ENCODE assay signal across 36 cellular contexts in genomic region chr11:12639388-12639787, GRCh38.
"Had no signal": no experiment of that assay in that cellular context is flagged by ENCODE, and none has a peak within 500 bp of the region (broad histone marks: within the 10 kb centered on the region; RNA-seq: fewer than 3 reads in every experiment).

No MANE protein-coding gene starts in this region.

- H3K36me3 Mint-ChIP-seq: activated CD4-positive, alpha-beta memory T cell treated with anti-CD3 and anti-CD28 coated beads for 36 hours; activated naive CD4-positive, alpha-beta T cell treated with anti-CD3 and anti-CD28 coated beads, Interleukin-2, amount 50 U/mL, for 72 hours; activated naive CD8-positive, alpha-beta T cell treated with anti-CD3 and anti-CD28 coated beads for 36 hours; brain had no signal

- H3K36me3 ChIP-seq: adrenal gland, cardiac muscle cell had no signal

- DNase-seq: activated B cell treated with CpG ODN at 0.5 μM for 24 hours; activated CD4-positive, alpha-beta memory T cell treated with anti-CD3 and anti-CD28 coated beads for 36 hours; activated CD4-positive, alpha-beta T cell treated with anti-CD3 and anti-CD28 coated beads for 4 hours; activated CD4-positive, alpha-beta T cell treated with anti-CD3 and anti-CD28 coated beads, Interleukin-2, amount 50 U/mL, for 1 hour; activated CD4-positive, alpha-beta T cell treated with anti-CD3 and anti-CD28 coated beads, Interleukin-2, amount 50 U/mL, for 4 hours; activated CD4-positive, CD25-positive, alpha-beta regulatory T cell treated with anti-CD3 and anti-CD28 coated beads, Interleukin-2, amount 50 U/mL, for 72 hours; activated CD8-positive, alpha-beta memory T cell treated with anti-CD3 and anti-CD28 coated beads, Interleukin-2, amount 50 U/mL, for 4 hours; activated CD8-positive, alpha-beta T cell treated with anti-CD3 and anti-CD28 coated beads for 36 hours; activated effector memory CD4-positive, alpha-beta T cell treated with anti-CD3 and anti-CD28 coated beads, Interleukin-2, amount 50 U/mL, for 16 hours; activated gamma-delta T cell treated with Interleukin-2 at 50 U/mL for 16 hours; activated naive CD4-positive, alpha-beta T cell; activated naive CD4-positive, alpha-beta T cell treated with anti-CD3 and anti-CD28 coated beads for 36 hours; activated naive CD4-positive, alpha-beta T cell treated with anti-CD3 and anti-CD28 coated beads, Interleukin-2, amount 50 U/mL, for 16 hours; activated naive CD8-positive, alpha-beta T cell treated with anti-CD3 and anti-CD28 coated beads for 36 hours; activated T-cell treated with anti-CD3 and anti-CD28 coated beads for 4 hours; activated T-cell treated with anti-CD3 and anti-CD28 coated beads, Interleukin-2, amount 50 U/mL, for 1 hour; activated T-cell treated with anti-CD3 and anti-CD28 coated beads, Interleukin-2, amount 50 U/mL, for 4 hours; activated T-cell treated with anti-CD3 and anti-CD28 coated beads, Interleukin-2, amount 50 U/mL, for 72 hours; adrenal gland; amniotic stem cell; aorta; central memory CD4-positive, alpha-beta T cell; T-helper 1 cell; T-helper 2 cell; T-helper 9 cell had no signal

- H3K9me3 Mint-ChIP-seq: activated B cell treated with CpG ODN at 0.5 μM for 24 hours; activated CD4-positive, alpha-beta memory T cell treated with anti-CD3 and anti-CD28 coated beads for 36 hours; activated CD4-positive, alpha-beta T cell treated with anti-CD3 and anti-CD28 coated beads, Interleukin-2, amount 10 ng/mL, durations not matched to agents 24 days and 14 days; activated CD8-positive, alpha-beta T cell treated with anti-CD3 and anti-CD28 coated beads for 36 hours; activated naive CD4-positive, alpha-beta T cell treated with anti-CD3 and anti-CD28 coated beads for 36 hours; activated naive CD4-positive, alpha-beta T cell treated with anti-CD3 and anti-CD28 coated beads, Interleukin-2, amount 50 U/mL, for 72 hours; activated naive CD8-positive, alpha-beta T cell treated with anti-CD3 and anti-CD28 coated beads for 36 hours; activated T-cell treated with anti-CD3 and anti-CD28 coated beads, Interleukin-2, amount 50 U/mL, for 4 hours; activated T-cell treated with anti-CD3 and anti-CD28 coated beads, Interleukin-2, amount 50 U/mL, for 72 hours; activated T-helper 1 cell treated with anti-CD3 and anti-CD28 coated beads, Interleukin-12 subunit alpha, Interleukin-12 subunit beta, Interleukin-2, Interleukin-4 antibody, amounts not matched to agents 30 ng/mL and 10 ng/mL and 1 ng/mL, durations not matched to agents 14 hours and 24 hours and 36 hours; activated T-helper 17 cell treated with anti-CD3 and anti-CD28 coated beads, Interleukin-2, amount 50 U/mL, for 72 hours; T-helper 1 cell treated with Interleukin-12 subunit alpha and Interleukin-12 subunit beta and Interleukin-4 antibody, amounts not matched to agents 30 μg/mL and 1 μg/mL, for 36 hours; T-helper 2 cell treated with Interferon-gamma antibody and Interleukin-4, amounts not matched to agents 5 μg/mL and 100 μg/mL, for 36 hours had no signal

- H3K4me3 Mint-ChIP-seq: activated B cell treated with CpG ODN at 0.5 μM for 24 hours; activated CD4-positive, alpha-beta memory T cell treated with anti-CD3 and anti-CD28 coated beads for 36 hours; activated CD4-positive, alpha-beta T cell treated with anti-CD3 and anti-CD28 coated beads, Interleukin-2, amount 10 ng/mL, durations not matched to agents 24 days and 14 days; activated CD8-positive, alpha-beta T cell treated with anti-CD3 and anti-CD28 coated beads for 36 hours; activated naive CD4-positive, alpha-beta T cell treated with anti-CD3 and anti-CD28 coated beads for 36 hours; activated naive CD8-positive, alpha-beta T cell treated with anti-CD3 and anti-CD28 coated beads for 36 hours; activated T-cell treated with anti-CD3 and anti-CD28 coated beads, Interleukin-2, amount 50 U/mL, for 4 hours; activated T-cell treated with anti-CD3 and anti-CD28 coated beads, Interleukin-2, amount 50 U/mL, for 72 hours; activated T-helper 1 cell treated with anti-CD3 and anti-CD28 coated beads, Interleukin-12 subunit alpha, Interleukin-12 subunit beta, Interleukin-2, Interleukin-4 antibody, amounts not matched to agents 30 ng/mL and 10 ng/mL and 1 ng/mL, durations not matched to agents 14 hours and 24 hours and 36 hours; activated T-helper 17 cell treated with anti-CD3 and anti-CD28 coated beads, Interleukin-2, amount 50 U/mL, for 72 hours; brain; T-helper 1 cell treated with Interleukin-12 subunit alpha and Interleukin-12 subunit beta and Interleukin-4 antibody, amounts not matched to agents 30 μg/mL and 1 μg/mL, for 36 hours; T-helper 2 cell treated with Interferon-gamma antibody and Interleukin-4, amounts not matched to agents 5 μg/mL and 100 μg/mL, for 36 hours had no signal

- H3K4me3 ChIP-seq: adrenal gland, cardiac muscle cell had no signal

- H3K4me1 Mint-ChIP-seq: activated B cell treated with CpG ODN at 0.5 μM for 24 hours; activated CD4-positive, alpha-beta T cell treated with anti-CD3 and anti-CD28 coated beads, Interleukin-2, amount 10 ng/mL, durations not matched to agents 24 days and 14 days; activated T-helper 17 cell treated with anti-CD3 and anti-CD28 coated beads, Interleukin-2, amount 50 U/mL, for 72 hours had no signal

- H3K27me3 Mint-ChIP-seq: activated CD4-positive, alpha-beta T cell treated with anti-CD3 and anti-CD28 coated beads, Interleukin-2, amount 10 ng/mL, durations not matched to agents 24 days and 14 days had no signal

- H3K4me1 ChIP-seq: adrenal gland had no signal

- H3K27ac Mint-ChIP-seq: activated B cell treated with CpG ODN at 0.5 μM for 24 hours; activated CD4-positive, alpha-beta memory T cell treated with anti-CD3 and anti-CD28 coated beads for 36 hours; activated CD4-positive, alpha-beta T cell treated with anti-CD3 and anti-CD28 coated beads, Interleukin-2, amount 10 ng/mL, durations not matched to agents 24 days and 14 days; activated CD8-positive, alpha-beta T cell treated with anti-CD3 and anti-CD28 coated beads for 36 hours; activated naive CD4-positive, alpha-beta T cell treated with anti-CD3 and anti-CD28 coated beads for 36 hours; activated naive CD4-positive, alpha-beta T cell treated with anti-CD3 and anti-CD28 coated beads, Interleukin-2, amount 50 U/mL, for 72 hours; activated naive CD8-positive, alpha-beta T cell treated with anti-CD3 and anti-CD28 coated beads for 36 hours; activated T-cell treated with anti-CD3 and anti-CD28 coated beads, Interleukin-2, amount 50 U/mL, for 72 hours; activated T-helper 1 cell treated with anti-CD3 and anti-CD28 coated beads, Interleukin-12 subunit alpha, Interleukin-12 subunit beta, Interleukin-2, Interleukin-4 antibody, amounts not matched to agents 30 ng/mL and 10 ng/mL and 1 ng/mL, durations not matched to agents 14 hours and 24 hours and 36 hours; activated T-helper 17 cell treated with anti-CD3 and anti-CD28 coated beads, Interleukin-2, amount 50 U/mL, for 72 hours; brain; T-helper 1 cell treated with Interleukin-12 subunit alpha and Interleukin-12 subunit beta and Interleukin-4 antibody, amounts not matched to agents 30 μg/mL and 1 μg/mL, for 36 hours; T-helper 2 cell treated with Interferon-gamma antibody and Interleukin-4, amounts not matched to agents 5 μg/mL and 100 μg/mL, for 36 hours had no signal

- ATAC-seq: activated CD8-positive, alpha-beta T cell treated with anti-CD3 and anti-CD28 coated beads for 36 hours; activated naive CD4-positive, alpha-beta T cell treated with anti-CD3 and anti-CD28 coated beads, Interleukin-2, amount 50 U/mL, for 72 hours; activated T-cell treated with anti-CD3 and anti-CD28 coated beads, Interleukin-2, amount 50 U/mL, for 4 hours; activated T-cell treated with anti-CD3 and anti-CD28 coated beads, Interleukin-2, amount 50 U/mL, for 72 hours; activated T-helper 17 cell treated with anti-CD3 and anti-CD28 coated beads, Interleukin-2, amount 50 U/mL, for 72 hours had no signal

- H3K9me3 ChIP-seq: adrenal gland had no signal

- H3K27me3 ChIP-seq: adrenal gland, cardiac muscle cell had no signal

- H3K27ac ChIP-seq: adrenal gland, cardiac muscle cell, VCaP had no signal

- FAIRE-seq: bronchial epithelial cell, TTC549 had no signal
